In the genomic region with DNA sequence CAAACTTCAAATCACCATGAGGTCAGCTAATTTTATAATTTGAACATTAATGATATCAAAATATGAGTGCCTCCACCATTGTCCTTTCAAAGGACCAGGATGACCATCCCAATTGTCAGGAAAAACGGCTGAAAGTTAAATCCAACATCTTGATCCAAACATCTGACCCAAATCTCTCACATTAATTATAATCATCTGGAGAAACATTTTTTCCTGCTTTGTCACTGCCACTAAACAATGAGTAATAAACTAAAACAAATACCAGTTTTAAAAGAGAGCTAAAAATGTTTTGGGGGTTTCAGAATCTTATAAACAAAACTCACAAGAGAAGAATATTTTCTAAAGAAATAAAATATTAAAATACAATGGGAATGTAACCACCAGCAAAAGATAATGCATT, we compare ENCODE assay signal across 23 cellular contexts. TPM values are rescaled to one million over a fixed set of nuclear protein-coding genes. Genes with fewer than 3 reads are reported as not detected.
"Had no signal": no experiment of that assay in that cellular context is flagged by ENCODE, and none has a peak within 500 bp of the region (broad histone marks: within the 10 kb centered on the region; RNA-seq: fewer than 3 reads in every experiment).

No MANE protein-coding gene starts in this region.

- DNase-seq: activated CD4-positive, alpha-beta T cell treated with anti-CD3 and anti-CD28 coated beads for 48 hours; activated naive CD4-positive, alpha-beta T cell treated with anti-CD3 and anti-CD28 coated beads for 36 hours; body of pancreas; cortex of kidney; effector memory CD4-positive, alpha-beta T cell; gastrocnemius medialis; heart right ventricle; left lung; occipital lobe; psoas muscle; right lobe of liver; spleen; stimulated activated CD4-positive, alpha-beta T cell treated with anti-CD3 and anti-CD28 coated beads, Interleukin-1b, Interleukin-23, amount 100 ng/mL, for 48 hours; transverse colon had no signal

- H3K27me3 ChIP-seq: body of pancreas, gastrocnemius medialis, heart right ventricle, left lung, right lobe of liver, spleen, transverse colon had no signal

- H3K9me3 ChIP-seq: body of pancreas, gastrocnemius medialis, left lung, psoas muscle, right lobe of liver, spleen, transverse colon had no signal

- H3K27ac Mint-ChIP-seq: activated naive CD4-positive, alpha-beta T cell treated with anti-CD3 and anti-CD28 coated beads for 36 hours; activated T-helper 17 cell treated with anti-CD3 and anti-CD28 coated beads, Interleukin-2, amount 50 U/mL, for 72 hours; nephron; stimulated activated memory B cell treated with anti-CD40 and anti-IgM and Interleukin-4, amounts not matched to agents 10 μg/mL and 1 μg/mL and 100 μg/mL, for 72 hours; T-helper 1 cell treated with Interleukin-12 subunit alpha and Interleukin-12 subunit beta and Interleukin-4 antibody, amounts not matched to agents 30 μg/mL and 1 μg/mL, for 36 hours; WTC11 had no signal

- H3K27me3 Mint-ChIP-seq: activated T-helper 17 cell treated with anti-CD3 and anti-CD28 coated beads, Interleukin-2, amount 50 U/mL, for 72 hours; central memory CD8-positive, alpha-beta T cell; stimulated activated memory B cell treated with anti-CD40 and anti-IgM and Interleukin-4, amounts not matched to agents 10 μg/mL and 1 μg/mL and 100 μg/mL, for 72 hours had no signal

- H3K4me3 ChIP-seq: body of pancreas, gastrocnemius medialis, heart right ventricle, left lung, psoas muscle, right lobe of liver, spleen, transverse colon had no signal

- H3K27ac ChIP-seq: body of pancreas, epithelial cell of prostate, gastrocnemius medialis, heart right ventricle, left lung, psoas muscle, right lobe of liver, spleen, transverse colon had no signal

- H3K36me3 Mint-ChIP-seq: stimulated activated memory B cell treated with anti-CD40 and anti-IgM and Interleukin-4, amounts not matched to agents 10 μg/mL and 1 μg/mL and 100 μg/mL, for 72 hours; WTC11 had no signal

- H3K4me1 ChIP-seq: body of pancreas, gastrocnemius medialis, heart right ventricle, left lung, psoas muscle, right lobe of liver, spleen, transverse colon had no signal

- H3K36me3 ChIP-seq: gastrocnemius medialis, heart right ventricle, left lung, right lobe of liver, spleen, transverse colon had no signal

- H3K9me3 Mint-ChIP-seq: activated naive CD4-positive, alpha-beta T cell treated with anti-CD3 and anti-CD28 coated beads for 36 hours; activated T-helper 17 cell treated with anti-CD3 and anti-CD28 coated beads, Interleukin-2, amount 50 U/mL, for 72 hours; central memory CD8-positive, alpha-beta T cell; nephron; T-helper 1 cell treated with Interleukin-12 subunit alpha and Interleukin-12 subunit beta and Interleukin-4 antibody, amounts not matched to agents 30 μg/mL and 1 μg/mL, for 36 hours; WTC11 had no signal

- H3K4me3 Mint-ChIP-seq: activated naive CD4-positive, alpha-beta T cell treated with anti-CD3 and anti-CD28 coated beads for 36 hours; activated T-helper 17 cell treated with anti-CD3 and anti-CD28 coated beads, Interleukin-2, amount 50 U/mL, for 72 hours; central memory CD8-positive, alpha-beta T cell; nephron; stimulated activated memory B cell treated with anti-CD40 and anti-IgM and Interleukin-4, amounts not matched to agents 10 μg/mL and 1 μg/mL and 100 μg/mL, for 72 hours; T-helper 1 cell treated with Interleukin-12 subunit alpha and Interleukin-12 subunit beta and Interleukin-4 antibody, amounts not matched to agents 30 μg/mL and 1 μg/mL, for 36 hours; WTC11 had no signal

- H3K4me1 Mint-ChIP-seq: activated T-helper 17 cell treated with anti-CD3 and anti-CD28 coated beads, Interleukin-2, amount 50 U/mL, for 72 hours; central memory CD8-positive, alpha-beta T cell; stimulated activated memory B cell treated with anti-CD40 and anti-IgM and Interleukin-4, amounts not matched to agents 10 μg/mL and 1 μg/mL and 100 μg/mL, for 72 hours; WTC11 had no signal

RNA-seq across cellular contexts. Expression of a gene that starts 45.7 kb away (rescaled TPM):
- total RNA-seq: activated naive CD4-positive, alpha-beta T cell treated with anti-CD3 and anti-CD28 coated beads for 36 hours; activated T-helper 17 cell treated with anti-CD3 and anti-CD28 coated beads, Interleukin-2, amount 50 U/mL, for 72 hours; body of pancreas; gastrocnemius medialis; left lung; psoas muscle; right lobe of liver; WTC11 had no signal
- polyA plus RNA-seq: adipose tissue, heart right ventricle, keratinocyte, psoas muscle had no signal
